In the genomic region with DNA sequence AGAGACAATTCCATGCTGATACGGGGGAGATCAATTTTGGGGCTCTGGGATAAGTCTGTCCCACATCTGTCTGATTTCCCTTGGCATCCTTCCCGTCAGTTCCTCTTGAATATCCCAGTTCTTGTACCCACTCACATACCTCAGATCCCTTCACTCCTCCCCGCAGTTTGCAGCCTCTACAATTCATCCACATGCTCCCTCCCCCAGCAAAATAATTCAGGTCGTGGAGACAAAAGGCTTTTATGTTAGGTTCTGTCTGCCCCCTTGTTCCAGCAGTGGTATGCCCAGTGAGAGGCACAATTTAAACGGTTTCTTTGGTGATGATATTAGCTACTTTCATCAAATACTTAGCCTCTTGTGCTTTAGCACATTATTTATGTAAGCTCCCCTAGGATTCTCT, we compare ENCODE assay signal across 27 cellular contexts. TPM values are rescaled to one million over a fixed set of nuclear protein-coding genes. Genes with fewer than 3 reads are reported as not detected.
A peak's percentile ranks its signal among the peaks of the same experiment; 100 is the strongest.
DNase-seq lines count a peak whose midpoint lies in the region; ATAC-seq and TF ChIP-seq lines count a peak whose summit lies in the region.
"Had no signal": no experiment of that assay in that cellular context is flagged by ENCODE, and none has a peak within 500 bp of the region (broad histone marks: within the 10 kb centered on the region; RNA-seq: fewer than 3 reads in every experiment).

No MANE protein-coding gene starts in this region.

- intact Hi-C loops in cardiac septum (cut with DNase I), result no loop called here
- intact Hi-C loops in posterior cingulate gyrus (cut with DNase I), result no loop called here

- no peak overlapping the region for H3K14ac ChIP-seq in mesenchymal stem cell (ENCODE audit: low read length in 2 of 2)

- H4K8ac ChIP-seq in mesenchymal stem cell (ENCODE audit: low read length), result no peak overlapping the region

- H2AFZ ChIP-seq in mesenchymal stem cell (ENCODE audit: low read depth, low read length), result no peak overlapping the region

- no peak overlapping the region for H3K4me2 ChIP-seq in mesenchymal stem cell (ENCODE audit: low read length, poor library complexity, severe bottlenecking)
- H3K4me2 ChIP-seq: KMS-11 had no signal

- 96% methylated on average over 4 of the region's 5 CpGs for WGBS in mesenchymal stem cell

- H4K91ac ChIP-seq in mesenchymal stem cell (ENCODE audit: low read length), result no peak overlapping the region

- no peak overlapping the region for H3K4ac ChIP-seq in mesenchymal stem cell (ENCODE audit: low read depth in 1 of 2, low read length in 2 of 2)

- H3K36me3 Mint-ChIP-seq in T-helper 17 cell (ENCODE audit: low read depth), result peaks cover 3% of the 10 kb centered on the region
- H3K36me3 Mint-ChIP-seq: natural killer cell had no signal

- peak overlapping the region; percentile 10 for H2BK5ac ChIP-seq in mesenchymal stem cell (ENCODE audit: low read depth, low read length, poor library complexity, severe bottlenecking)

- H3K79me1 ChIP-seq in mesenchymal stem cell (replicated peaks; ENCODE audit: low read length, poor library complexity, severe bottlenecking), result peaks cover 20% of the 10 kb centered on the region

- H3K27ac Mint-ChIP-seq in T-helper 17 cell, result peak overlapping the region; percentile 85
- H3K27ac Mint-ChIP-seq: activated naive CD8-positive, alpha-beta T cell treated with anti-CD3 and anti-CD28 coated beads for 36 hours; dendritic cell treated with granulocyte-macrophage colony-stimulating factor and Interleukin-4, amounts not matched to agents 40 ng/mL and 50 ng/mL, for 4 days; natural killer cell had no signal

- H2BK12ac ChIP-seq in mesenchymal stem cell (ENCODE audit: low read length in 2 of 2), result no peak overlapping the region

- H3K27ac ChIP-seq in cardiac muscle cell (peak overlapping the region; percentile 43), mesenchymal stem cell (ENCODE audit: low read length, poor library complexity, severe bottlenecking) (peak overlapping the region; percentile 12)
- H3K27ac ChIP-seq: body of pancreas, KMS-11 had no signal

- peaks cover 19% of the 10 kb centered on the region for H3K4me1 Mint-ChIP-seq in T-helper 17 cell
- H3K4me1 Mint-ChIP-seq: natural killer cell had no signal

- H3K4me1 ChIP-seq in cardiac muscle cell (ENCODE audit: low read depth), result peaks cover 10% of the 10 kb centered on the region
- H3K4me1 ChIP-seq in mesenchymal stem cell (ENCODE audit: control insufficient read depth, insufficient read depth, low read depth, low read length), result peaks cover 30% of the 10 kb centered on the region

- no peak overlapping the region for H3K18ac ChIP-seq in mesenchymal stem cell (ENCODE audit: low read depth in 1 of 2, low read length in 2 of 2)

- H2AK5ac ChIP-seq in mesenchymal stem cell (ENCODE audit: low read length, severe bottlenecking), result peak overlapping the region; percentile 73

- TF ChIP-seq CTCF in cardiac muscle cell (IDR thresholded peaks at IDR 0.05; ENCODE audit: low read depth, low read length), result no peak

- no peak for ATAC-seq in T-helper 17 cell
- ATAC-seq: body of pancreas, natural killer cell had no signal

- H3K27me3 Mint-ChIP-seq in T-helper 17 cell, result no peaks in the 10 kb centered on the region
- H3K27me3 Mint-ChIP-seq: activated naive CD8-positive, alpha-beta T cell treated with anti-CD3 and anti-CD28 coated beads for 36 hours; dendritic cell treated with granulocyte-macrophage colony-stimulating factor and Interleukin-4, amounts not matched to agents 40 ng/mL and 50 ng/mL, for 4 days had no signal

- no peak overlapping the region for H3K23ac ChIP-seq in mesenchymal stem cell (ENCODE audit: low read length in 2 of 2)

- H3K36me3 ChIP-seq in cardiac muscle cell, result peaks cover 18% of the 10 kb centered on the region
- H3K36me3 ChIP-seq in mesenchymal stem cell (ENCODE audit: control insufficient read depth in 1 of 2, insufficient read depth in 2 of 2, low read depth in 1 of 2, low read length in 2 of 2), result peaks cover 26 to 52% of the 10 kb centered on the region in 2 experiments

- H3K4me3 ChIP-seq in cardiac muscle cell (no peak overlapping the region), mesenchymal stem cell (ENCODE audit: insufficient read depth in 1 of 2, low read depth in 1 of 2, low read length in 2 of 2) (no peak overlapping the region)
- H3K4me3 ChIP-seq: body of pancreas, lung had no signal

- DNase-seq in cardiac muscle cell (ENCODE audit: low read depth in 1 of 2, low spot score in 1 of 2), result no peak
- no peak for DNase-seq in cardiac septum (ENCODE audit: low spot score)
- no peak for DNase-seq in T-helper 17 cell
- peak; percentile 39 for DNase-seq in mesenchymal stem cell
- DNase-seq in posterior cingulate gyrus, result no peak
- DNase-seq in Kasumi-1 (lab: John Stamatoyannopoulos, UW), result no peak
- no peak for DNase-seq in NCI-H2196 (lab: John Stamatoyannopoulos, UW; ENCODE audit: unreplicated experiment)
- DNase-seq in NCI-H1436 treated with DMSO at 0.1 percent for 48 hours (lab: John Stamatoyannopoulos, UW), result no peak
- DNase-seq: ACHN; activated naive CD8-positive, alpha-beta T cell treated with anti-CD3 and anti-CD28 coated beads for 36 hours; activated T-cell treated with anti-CD3 and anti-CD28 coated beads, Interleukin-2, amount 50 U/mL, for 48 hours; body of pancreas; DMS79 treated with DMSO at 0.1 percent for 48 hours; foreskin melanocyte; hippocampal formation; islet precursor cell; natural killer cell; NCI-H1092 treated with DMSO at 0.1 percent for 48 hours; NCI-H2107; NCI-H526 treated with DMSO at 0.1 percent for 48 hours; Right ventricle myocardium superior; stimulated activated CD4-positive, alpha-beta T cell treated with anti-CD3 and anti-CD28 coated beads, Interleukin-12 subunit alpha, Interleukin-12 subunit beta, amount 100 ng/mL, for 4 hours; stimulated activated CD8-positive, alpha-beta memory T cell treated with anti-CD3 and anti-CD28 coated beads, Interleukin-4, amount 100 ng/mL, for 48 hours had no signal

- H3K27me3 ChIP-seq in cardiac muscle cell, result no peaks in the 10 kb centered on the region
- H3K27me3 ChIP-seq in mesenchymal stem cell (ENCODE audit: control insufficient read depth in 1 of 2, insufficient read depth in 1 of 2, low read length in 2 of 2), result no peaks in the 10 kb centered on the region
- H3K27me3 ChIP-seq: body of pancreas had no signal

- no peak overlapping the region for H3K9ac ChIP-seq in mesenchymal stem cell (ENCODE audit: low read length)
- H3K9ac ChIP-seq: KMS-11 had no signal

- H3K9me3 ChIP-seq in cardiac muscle cell (ENCODE audit: low read depth), result no peaks in the 10 kb centered on the region
- no peaks in the 10 kb centered on the region for H3K9me3 ChIP-seq in T-helper 17 cell (ENCODE audit: control insufficient read depth, low read length, poor library complexity, severe bottlenecking)
- no peaks in the 10 kb centered on the region for H3K9me3 ChIP-seq in mesenchymal stem cell (ENCODE audit: control insufficient read depth, low read length)
- H3K9me3 ChIP-seq: body of pancreas had no signal

- H2BK120ac ChIP-seq in mesenchymal stem cell (ENCODE audit: low read depth, low read length), result no peak overlapping the region

- H2BK15ac ChIP-seq in mesenchymal stem cell (ENCODE audit: low read depth, poor library complexity, severe bottlenecking), result no peak overlapping the region

- H3K4me3 Mint-ChIP-seq in T-helper 17 cell, result no peak overlapping the region
- H3K4me3 Mint-ChIP-seq: activated naive CD8-positive, alpha-beta T cell treated with anti-CD3 and anti-CD28 coated beads for 36 hours; CD14-positive monocyte; dendritic cell treated with granulocyte-macrophage colony-stimulating factor and Interleukin-4, amounts not matched to agents 40 ng/mL and 50 ng/mL, for 4 days; natural killer cell had no signal

RNA-seq across cellular contexts. Expression of gene RPS16, which starts 9.6 kb away (rescaled TPM):
- total RNA-seq in cardiac muscle cell (369 and 374 TPM in 2 replicates), cardiac septum (1,084 TPM), T-helper 17 cell (1,000 to 10,000 TPM; 3,790 to 3,904 TPM)
- 508 and 542 TPM in 2 replicates for polyA plus RNA-seq in cardiac muscle cell
- 3,108 TPM for polyA plus RNA-seq in mesenchymal stem cell (2013, experiment 1 of 2)
- polyA plus RNA-seq in mesenchymal stem cell (2013, experiment 2 of 2), result 3,178 TPM

RNA-seq across cellular contexts. Expression of gene PLEKHG2, which starts 13.7 kb away (rescaled TPM):
- total RNA-seq in cardiac muscle cell (40.7 and 45.4 TPM in 2 replicates), cardiac septum (25.1 TPM), T-helper 17 cell (100 to 1,000 TPM; 119 to 129 TPM)
- polyA plus RNA-seq in cardiac muscle cell, result 30.5 and 40.0 TPM in 2 replicates
- polyA plus RNA-seq in mesenchymal stem cell (2013, experiment 1 of 2), result 61.4 TPM
- polyA plus RNA-seq in mesenchymal stem cell (2013, experiment 2 of 2), result 51.6 TPM

RNA-seq across cellular contexts. Expression of gene SUPT5H, which starts 19.2 kb away (rescaled TPM):
- total RNA-seq in cardiac muscle cell, result 106 and 156 TPM in 2 replicates
- polyA plus RNA-seq in cardiac muscle cell, result 145 and 185 TPM in 2 replicates
- total RNA-seq in cardiac septum, result 79.9 TPM
- total RNA-seq in T-helper 17 cell, result 100 to 1,000 TPM; 346 to 352 TPM
- polyA plus RNA-seq in mesenchymal stem cell (2013, experiment 1 of 2), result 87.1 TPM
- 84.1 TPM for polyA plus RNA-seq in mesenchymal stem cell (2013, experiment 2 of 2)

RNA-seq across cellular contexts. Expression of gene ZFP36, which starts 19.5 kb away (rescaled TPM):
- total RNA-seq in cardiac muscle cell (13.6 and 14.6 TPM in 2 replicates), cardiac septum (53.0 TPM), T-helper 17 cell (1,000 to 10,000 TPM; 1,082 to 1,318 TPM)
- 51.2 and 53.4 TPM in 2 replicates for polyA plus RNA-seq in cardiac muscle cell
- polyA plus RNA-seq in mesenchymal stem cell (2013, experiment 1 of 2), result 316 TPM
- polyA plus RNA-seq in mesenchymal stem cell (2013, experiment 2 of 2), result 290 TPM

RNA-seq across cellular contexts. Expression of gene MED29, which starts 35.0 kb away (rescaled TPM):
- total RNA-seq in cardiac muscle cell (43.8 and 70.6 TPM in 2 replicates), cardiac septum (26.3 TPM), T-helper 17 cell (10 to 100 TPM; 43.4 to 43.6 TPM)
- 59.6 and 67.3 TPM in 2 replicates for polyA plus RNA-seq in cardiac muscle cell
- 31.3 TPM for polyA plus RNA-seq in mesenchymal stem cell (2013, experiment 1 of 2)
- 31.7 TPM for polyA plus RNA-seq in mesenchymal stem cell (2013, experiment 2 of 2)
